5 cellular contexts compared by ENCODE assay signal in genomic region chr1:16798050-16798449, GRCh38. TPM values are rescaled to one million over a fixed set of nuclear protein-coding genes. Genes with fewer than 3 reads are reported as not detected.
"Had no signal": no experiment of that assay in that cellular context is flagged by ENCODE, and none has a peak within 500 bp of the region (broad histone marks: within the 10 kb centered on the region; RNA-seq: fewer than 3 reads in every experiment).

No MANE protein-coding gene starts in this region.

RNA-seq across cellular contexts. Expression of gene RNU1-4, which starts 57.7 kb away (rescaled TPM):
- polyA plus RNA-seq: heart left ventricle; mammary epithelial cell; naive thymus-derived CD4-positive, alpha-beta T cell; pancreas; small intestine had no signal
